In genomic region chr2:240636563-240637115, GRCh38 we compare ENCODE assay signal across 19 cellular contexts. TPM values are rescaled to one million over a fixed set of nuclear protein-coding genes. Genes with fewer than 3 reads are reported as not detected.
A peak's percentile ranks its signal among the peaks of the same experiment; 100 is the strongest.
DNase-seq lines count a peak whose midpoint lies in the region; ATAC-seq, FAIRE-seq and TF ChIP-seq lines count a peak whose summit lies in the region.
"Had no signal": no experiment of that assay in that cellular context is flagged by ENCODE, and none has a peak within 500 bp of the region (broad histone marks: within the 10 kb centered on the region; RNA-seq: fewer than 3 reads in every experiment).

No MANE protein-coding gene starts in this region.

- H3K27ac ChIP-seq in SK-N-SH (ENCODE audit: low read depth in 2 of 2, low read length in 1 of 2) = no peak overlapping the region
- H3K27ac ChIP-seq in right lobe of liver = no peak overlapping the region
- no peak overlapping the region for H3K27ac ChIP-seq in HepG2 (ENCODE audit: extremely low read length, insufficient read depth, low read length)
- H3K27ac ChIP-seq in osteoblast (ENCODE audit: low read depth, low read length) = no peak overlapping the region
- no peak overlapping the region for H3K27ac ChIP-seq in tibial artery
- no peak overlapping the region for H3K27ac ChIP-seq in transverse colon
- H3K27ac ChIP-seq: 22Rv1, Peyer's patch had no signal

- H3K9ac ChIP-seq in SK-N-SH (no peak overlapping the region), HepG2 (ENCODE audit: insufficient read depth, low read depth, low read length) (no peak overlapping the region)

- H3K9me3 ChIP-seq in SK-N-SH (no peaks in the 10 kb centered on the region), right lobe of liver (no peaks in the 10 kb centered on the region), HepG2 (ENCODE audit: low read length) (peaks cover 34% of the 10 kb centered on the region), osteoblast (ENCODE audit: low read depth, low read length) (peaks cover 3% of the 10 kb centered on the region), tibial artery (peaks cover 0 to 3% (median 0%) of the 10 kb centered on the region in 3 donors), transverse colon (no peaks in the 10 kb centered on the region)
- H3K9me3 ChIP-seq: BE2C had no signal

- H3K4me3 ChIP-seq in SK-N-SH (ENCODE audit: low read depth in 2 of 2, low read length in 1 of 2) (no peak overlapping the region), right lobe of liver (no peak overlapping the region), HepG2 (replicated peaks in 1 of 3; ENCODE audit: insufficient read depth in 1 of 3, low read depth in 2 of 3, low read length in 3 of 3) (no peak overlapping the region), osteoblast (ENCODE audit: insufficient read depth, low read length) (no peak overlapping the region), tibial artery (no peak overlapping the region), transverse colon (no peak overlapping the region)
- H3K4me3 ChIP-seq: Peyer's patch had no signal

- CTCF ChIA-PET in SK-N-SH (lab: Yijun Ruan, JAX) = interaction anchor here (0.8 kb wide), 1 partner anchor 204 kb away, joined by 3 read pairs; no protein-coding TSS in a partner anchor
- CTCF ChIA-PET in HepG2 (lab: Yijun Ruan, JAX; ENCODE audit: low intra/inter-chr PET ratio, low total read pairs) = no interaction called here

- TF ChIP-seq EP300 in SK-N-SH (IDR thresholded peaks at IDR 0.05; ENCODE audit: borderline replicate concordance in 1 of 2, low read depth in 1 of 2, low read length in 1 of 2) = no peak
- no peak for TF ChIP-seq EP300 in HepG2 (IDR thresholded peaks at IDR 0.05; ENCODE audit: low read depth in 2 of 2, low read length in 2 of 2)
- TF ChIP-seq EP300 in HepG2 (CRISPR knock-in tag; IDR thresholded peaks at IDR 0.05; ENCODE audit: borderline replicate concordance) = no peak
- no peak for TF ChIP-seq EP300 in transverse colon (IDR thresholded peaks at IDR 0.05; ENCODE audit: low read depth)

- H3K27me3 ChIP-seq in SK-N-SH (ENCODE audit: insufficient read depth) (no peaks in the 10 kb centered on the region), right lobe of liver (no peaks in the 10 kb centered on the region), HepG2 (ENCODE audit: control insufficient read depth in 1 of 2, insufficient read depth in 2 of 2, low read length in 2 of 2) (peaks cover 12 to 30% of the 10 kb centered on the region in 2 experiments), osteoblast (ENCODE audit: insufficient read depth, low read length) (peaks cover 11% of the 10 kb centered on the region), tibial artery (peaks cover 0 to 31% of the 10 kb centered on the region in 2 donors), transverse colon (peaks cover 5% of the 10 kb centered on the region)
- H3K27me3 ChIP-seq: Peyer's patch had no signal

- no peak for TF ChIP-seq CTCF in SK-N-SH (IDR thresholded peaks at IDR 0.05)
- no peak for TF ChIP-seq CTCF in right lobe of liver (IDR thresholded peaks at IDR 0.05)
- TF ChIP-seq CTCF in HepG2 (CRISPR knock-in tag; IDR thresholded peaks at IDR 0.05) = no peak
- TF ChIP-seq CTCF in osteoblast (IDR thresholded peaks at IDR 0.05; ENCODE audit: extremely low read depth, low read depth, low read length) = no peak
- TF ChIP-seq CTCF in tibial artery (IDR thresholded peaks at IDR 0.05) = no peak
- no peak for TF ChIP-seq CTCF in transverse colon (IDR thresholded peaks at IDR 0.05)

- H4K20me1 ChIP-seq in SK-N-SH (ENCODE audit: insufficient read depth) (no peaks in the 10 kb centered on the region), HepG2 (ENCODE audit: insufficient read depth, low read length) (no peaks in the 10 kb centered on the region), osteoblast (ENCODE audit: insufficient read depth, low read length) (no peaks in the 10 kb centered on the region)

- 56% methylated on average over 8 of the region's 11 CpGs for WGBS in SK-N-SH (ENCODE audit: low lambda C conversion rate)
- 70% methylated on average over 10 of the region's 11 CpGs for WGBS in right lobe of liver (ENCODE audit: insufficient coverage, low coverage, low lambda C conversion rate, missing lambda C conversion rate)
- whole genome bisulfite sequencing in HepG2 (ENCODE audit: low lambda C conversion rate) = 16% methylated on average over 10 of the region's 11 CpGs
- WGBS in transverse colon (ENCODE audit: low coverage in 1 of 2), 2 donors = 79% methylated on average over 11 of the region's 11 CpGs; no CpG with 5 or more reads in 1 of the 2 donors

- no TSS peak for BruUV-seq in HepG2 (replicated peaks; lab: Mats Ljungman, UMichigan)

- DNase-seq in SK-N-SH = peak; percentile 15
- peak in 2 of 3 donors; percentile 28 to 35 for DNase-seq in right lobe of liver
- no peak for DNase-seq in HepG2 (ENCODE audit: low spot score)
- DNase-seq in osteoblast (ENCODE audit: insufficient read length, low spot score, missing footprints) = peak; percentile 73
- peak; percentile 13 to 39 for DNase-seq in tibial artery
- DNase-seq in transverse colon = no peak
- DNase-seq: BE2C; CD4-positive, alpha-beta T cell; DMS53; HCEC 1CT; NCI-H1105 treated with DMSO at 0.1 percent for 48 hours; NCI-H1694 treated with DMSO at 0.1 percent for 48 hours; NCI-H2107; NCI-H2227 treated with DMSO at 0.1 percent for 48 hours; NCI-H524 had no signal

- no peak for TF ChIP-seq RAD21 in SK-N-SH (IDR thresholded peaks at IDR 0.05; ENCODE audit: low read length)
- no peak for TF ChIP-seq RAD21 in HepG2 (CRISPR knock-in tag; IDR thresholded peaks at IDR 0.05)

- TF ChIP-seq POLR2A in right lobe of liver (IDR thresholded peaks at IDR 0.05) (no peak), HepG2 (IDR thresholded peaks at IDR 0.05; ENCODE audit: insufficient read depth in 1 of 2, low read depth in 2 of 2, low read length in 2 of 2) (no peak), transverse colon (IDR thresholded peaks at IDR 0.05) (no peak)

- H3F3A ChIP-seq in SK-N-SH (replicated peaks; ENCODE audit: insufficient read depth) = no peaks in the 10 kb centered on the region

- H2AFZ ChIP-seq in SK-N-SH (ENCODE audit: low read depth) (no peak overlapping the region), HepG2 (ENCODE audit: low read length) (no peak overlapping the region), osteoblast (ENCODE audit: low read length) (no peak overlapping the region)

- POLR2A ChIA-PET in SK-N-SH (lab: Yijun Ruan, JAX) = no interaction called here
- POLR2A ChIA-PET in HepG2 (lab: Yijun Ruan, JAX) = no interaction called here

- H3K79me2 ChIP-seq in SK-N-SH (ENCODE audit: insufficient read depth) = no peaks in the 10 kb centered on the region
- H3K79me2 ChIP-seq in HepG2 (ENCODE audit: insufficient read depth, low read length) = no peaks in the 10 kb centered on the region
- no peaks in the 10 kb centered on the region for H3K79me2 ChIP-seq in osteoblast (ENCODE audit: insufficient read depth, low read length)

- no peaks in the 10 kb centered on the region for H3K9me2 ChIP-seq in SK-N-SH

- ATAC-seq in SK-N-SH treated with all-trans-retinoic acid at 6 μM for 48 hours (no peak), right lobe of liver (no peak), HepG2 (no peak), HG02678 (IDR thresholded peaks at IDR 0.05; ENCODE audit: unreplicated experiment) (no peak)

- H3K4me1 ChIP-seq in SK-N-SH (ENCODE audit: control insufficient read depth in 1 of 2, insufficient read depth in 2 of 2, low read depth in 1 of 2, low read length in 1 of 2) (no peaks in the 10 kb centered on the region), right lobe of liver (no peaks in the 10 kb centered on the region), HepG2 (ENCODE audit: insufficient read depth, low read length) (no peaks in the 10 kb centered on the region), osteoblast (ENCODE audit: insufficient read depth, low read length) (no peaks in the 10 kb centered on the region), tibial artery (no peaks in the 10 kb centered on the region), transverse colon (no peaks in the 10 kb centered on the region)
- H3K4me1 ChIP-seq: BE2C, Peyer's patch had no signal

- no peaks in the 10 kb centered on the region for H3K36me3 ChIP-seq in SK-N-SH (replicated peaks in 1 of 2; ENCODE audit: control insufficient read depth in 1 of 2, insufficient read depth in 2 of 2, low read length in 1 of 2)
- no peaks in the 10 kb centered on the region for H3K36me3 ChIP-seq in right lobe of liver
- H3K36me3 ChIP-seq in HepG2 (replicated peaks in 1 of 2; ENCODE audit: control insufficient read depth in 1 of 2, insufficient read depth in 2 of 2, low read length in 2 of 2) = no peaks in the 10 kb centered on the region
- no peaks in the 10 kb centered on the region for H3K36me3 ChIP-seq in osteoblast (ENCODE audit: insufficient read depth, low read length)
- H3K36me3 ChIP-seq in tibial artery = no peaks in the 10 kb centered on the region
- H3K36me3 ChIP-seq in transverse colon = no peaks in the 10 kb centered on the region
- H3K36me3 ChIP-seq: BE2C had no signal

- no peak for FAIRE-seq in HepG2 (lab: Jason Lieb, UNC)

- intact Hi-C loops in right lobe of liver (cut with DNase I) = no loop called here
- intact Hi-C loops in HepG2 (cut with micrococcal nuclease; ENCODE audit: unreplicated experiment) = no loop called here
- intact Hi-C loops in tibial artery (cut with DNase I; ENCODE audit: low total_unique reads) = no loop called here
- intact Hi-C loops in transverse colon (cut with DNase I; ENCODE audit: low total_unique reads) = no loop called here

- no peak overlapping the region for H3K4me2 ChIP-seq in SK-N-SH
- no peak overlapping the region for H3K4me2 ChIP-seq in HepG2 (ENCODE audit: low read depth, low read length)
- H3K4me2 ChIP-seq in osteoblast (ENCODE audit: insufficient read depth, low read length) = no peak overlapping the region

- in situ Hi-C loops in HepG2 (cut with HindIII; ENCODE audit: extremely low pct_ligation_motif_present, low pct_unique_long_range_greater_than_20kb) = no loop called here
- in situ Hi-C loops in transverse colon (cut with MboI; ENCODE audit: low pct_ligation_motif_present in 1 of 4, low pct_unique_long_range_greater_than_20kb in 1 of 4, low sequenced_read_pairs in 3 of 4) = no loop called here

RNA-seq across cellular contexts. Expression of gene GPR35, which starts 11.4 kb away (rescaled TPM):
- polyA plus RNA-seq in SK-N-SH (2012; rRNA removed) = 1.2 and 1.3 TPM in 2 replicates
- polyA plus RNA-seq in SK-N-SH (2012; cell fraction: cytosol; rRNA removed) = 0.31 and 0.37 TPM in 2 replicates
- 8.6 and 12.4 TPM in 2 replicates for polyA plus RNA-seq in SK-N-SH (2012; cell fraction: nucleus; rRNA removed)
- total RNA-seq in right lobe of liver = 1 to 10 TPM in 2 of 6 experiments, under 1 TPM in 4; 0.11 to 1.2 (median 0.72) TPM
- total RNA-seq in HepG2 (2016; rRNA removed; fragmentation: Illumina TruSeq; extraction: Trizol) = 21.6 and 27.1 TPM in 2 replicates
- 10.2 and 10.8 TPM in 2 replicates for total RNA-seq in HepG2 (2016; cell fraction: cytosol; rRNA removed; fragmentation: Illumina TruSeq; extraction: Trizol; ENCODE audit: low read depth)
- 21.3 and 26.9 TPM in 2 replicates for total RNA-seq in HepG2 (2016; cell fraction: insoluble cytoplasmic fraction; rRNA removed; fragmentation: Illumina TruSeq; extraction: Trizol)
- 25.5 and 33.7 TPM in 2 replicates for total RNA-seq in HepG2 (2016; cell fraction: membrane; rRNA removed; fragmentation: Illumina TruSeq; extraction: Trizol)
- 19.4 and 20.1 TPM in 2 replicates for total RNA-seq in HepG2 (2016; cell fraction: nucleus; rRNA removed; fragmentation: Illumina TruSeq; extraction: Trizol)
- polyA plus RNA-seq in HepG2 (2011; rRNA removed) = 44.2 and 60.8 TPM in 2 replicates
- 37.9 and 80.2 TPM in 2 replicates for polyA plus RNA-seq in HepG2 (2011; cell fraction: cytosol; rRNA removed)
- polyA plus RNA-seq in HepG2 (2011; cell fraction: nucleus; rRNA removed) = 150 and 165 TPM in 2 replicates
- 34.0 and 39.9 TPM in 2 replicates for polyA plus RNA-seq in HepG2 (2012)
- 6.5 and 7.6 TPM in 2 replicates for polyA plus RNA-seq in HepG2 (2016; cell fraction: cytosol; fragmentation: Illumina TruSeq; extraction: Trizol; ENCODE audit: low read depth)
- polyA plus RNA-seq in HepG2 (2016; cell fraction: insoluble cytoplasmic fraction; fragmentation: Illumina TruSeq; extraction: Trizol; ENCODE audit: low read depth) = 14.4 and 15.8 TPM in 2 replicates
- polyA plus RNA-seq in HepG2 (2016; cell fraction: membrane; fragmentation: Illumina TruSeq; extraction: Trizol; ENCODE audit: low read depth) = 17.8 and 17.9 TPM in 2 replicates
- 29.6 and 37.8 TPM in 2 replicates for polyA plus RNA-seq in HepG2 (2016; cell fraction: nucleus; fragmentation: Illumina TruSeq; extraction: Trizol; ENCODE audit: insufficient read depth, low read depth)
- 0.14 and 219 TPM in 2 replicates for polyA minus RNA-seq in HepG2 (2011; rRNA and poly(A)+ RNA removed; ENCODE audit: low replicate concordance)
- 44.3 and 46.7 TPM in 2 replicates for polyA minus RNA-seq in HepG2 (2011; cell fraction: cytosol; rRNA and poly(A)+ RNA removed)
- polyA minus RNA-seq in HepG2 (2011; cell fraction: nucleus; rRNA and poly(A)+ RNA removed) = 30.9 and 33.3 TPM in 2 replicates
- 1.1 and 1.5 TPM in 2 replicates for total RNA-seq in osteoblast
- 100 to 1,000 TPM in 3 of 4 donors, 10 to 100 TPM in 1; 91.1 to 244 (median 136) TPM for total RNA-seq in transverse colon

RNA-seq across cellular contexts. Expression of gene AQP12B, which starts 46.0 kb away (rescaled TPM):
- polyA plus RNA-seq in SK-N-SH (2012; rRNA removed) (not detected in 2 replicates), HepG2 (2011; rRNA removed) (not detected in 2 replicates)
- not detected in 2 replicates for polyA plus RNA-seq in SK-N-SH (2012; cell fraction: cytosol; rRNA removed)
- polyA plus RNA-seq in SK-N-SH (2012; cell fraction: nucleus; rRNA removed) = 0.02 TPM in 1 of 2 replicates, not detected in the other
- total RNA-seq in right lobe of liver (not detected), HepG2 (2016; rRNA removed; fragmentation: Illumina TruSeq; extraction: Trizol) (not detected in 2 replicates), osteoblast (not detected in 2 replicates), transverse colon (1 to 10 TPM in 1 of 4 donors, under 1 TPM in 1, not detected in 2; 0.55 to 1.5 TPM)
- not detected in 2 replicates for total RNA-seq in HepG2 (2016; cell fraction: cytosol; rRNA removed; fragmentation: Illumina TruSeq; extraction: Trizol; ENCODE audit: low read depth)
- not detected in 2 replicates for total RNA-seq in HepG2 (2016; cell fraction: insoluble cytoplasmic fraction; rRNA removed; fragmentation: Illumina TruSeq; extraction: Trizol)
- total RNA-seq in HepG2 (2016; cell fraction: membrane; rRNA removed; fragmentation: Illumina TruSeq; extraction: Trizol) = not detected in 2 replicates
- total RNA-seq in HepG2 (2016; cell fraction: nucleus; rRNA removed; fragmentation: Illumina TruSeq; extraction: Trizol) = 0.13 TPM in 1 of 2 replicates, not detected in the other
- not detected in 2 replicates for polyA plus RNA-seq in HepG2 (2011; cell fraction: cytosol; rRNA removed)
- polyA plus RNA-seq in HepG2 (2011; cell fraction: nucleus; rRNA removed) = 0.09 and 0.10 TPM in 2 replicates
- polyA plus RNA-seq in HepG2 (2012) = not detected in 2 replicates
- not detected in 2 replicates for polyA plus RNA-seq in HepG2 (2016; cell fraction: cytosol; fragmentation: Illumina TruSeq; extraction: Trizol; ENCODE audit: low read depth)
- polyA plus RNA-seq in HepG2 (2016; cell fraction: insoluble cytoplasmic fraction; fragmentation: Illumina TruSeq; extraction: Trizol; ENCODE audit: low read depth) = not detected in 2 replicates
- not detected in 2 replicates for polyA plus RNA-seq in HepG2 (2016; cell fraction: membrane; fragmentation: Illumina TruSeq; extraction: Trizol; ENCODE audit: low read depth)
- not detected in 2 replicates for polyA plus RNA-seq in HepG2 (2016; cell fraction: nucleus; fragmentation: Illumina TruSeq; extraction: Trizol; ENCODE audit: insufficient read depth, low read depth)
- 0.10 TPM in 1 of 2 replicates, not detected in the other for polyA minus RNA-seq in HepG2 (2011; rRNA and poly(A)+ RNA removed; ENCODE audit: low replicate concordance)
- polyA minus RNA-seq in HepG2 (2011; cell fraction: cytosol; rRNA and poly(A)+ RNA removed) = not detected in 2 replicates
- polyA minus RNA-seq in HepG2 (2011; cell fraction: nucleus; rRNA and poly(A)+ RNA removed) = not detected in 2 replicates
- total RNA-seq: CD4-positive, alpha-beta T cell had no signal

RNA-seq across cellular contexts. Expression of gene CAPN10, which starts 50.1 kb away (rescaled TPM):
- polyA plus RNA-seq in SK-N-SH (2012; rRNA removed) (24.0 and 28.1 TPM in 2 replicates), HepG2 (2011; rRNA removed) (27.6 and 40.7 TPM in 2 replicates)
- 7.5 and 13.2 TPM in 2 replicates for polyA plus RNA-seq in SK-N-SH (2012; cell fraction: cytosol; rRNA removed)
- polyA plus RNA-seq in SK-N-SH (2012; cell fraction: nucleus; rRNA removed) = 110 and 163 TPM in 2 replicates
- total RNA-seq in right lobe of liver (10 to 100 TPM in 2 of 6 experiments, 1 to 10 TPM in 4; 7.2 to 13.8 (median 9.1) TPM), HepG2 (2016; rRNA removed; fragmentation: Illumina TruSeq; extraction: Trizol) (16.5 and 32.4 TPM in 2 replicates), osteoblast (21.0 and 22.1 TPM in 2 replicates), transverse colon (100 to 1,000 TPM in 1 of 4 donors, 10 to 100 TPM in 3; 41.9 to 118 (median 48.7) TPM)
- total RNA-seq in HepG2 (2016; cell fraction: cytosol; rRNA removed; fragmentation: Illumina TruSeq; extraction: Trizol; ENCODE audit: low read depth) = 18.3 and 20.3 TPM in 2 replicates
- 16.1 and 35.0 TPM in 2 replicates for total RNA-seq in HepG2 (2016; cell fraction: insoluble cytoplasmic fraction; rRNA removed; fragmentation: Illumina TruSeq; extraction: Trizol)
- 28.2 and 28.4 TPM in 2 replicates for total RNA-seq in HepG2 (2016; cell fraction: membrane; rRNA removed; fragmentation: Illumina TruSeq; extraction: Trizol)
- 26.3 and 36.2 TPM in 2 replicates for total RNA-seq in HepG2 (2016; cell fraction: nucleus; rRNA removed; fragmentation: Illumina TruSeq; extraction: Trizol)
- 15.8 and 24.7 TPM in 2 replicates for polyA plus RNA-seq in HepG2 (2011; cell fraction: cytosol; rRNA removed)
- polyA plus RNA-seq in HepG2 (2011; cell fraction: nucleus; rRNA removed) = 157 and 173 TPM in 2 replicates
- 24.4 and 27.6 TPM in 2 replicates for polyA plus RNA-seq in HepG2 (2012)
- polyA plus RNA-seq in HepG2 (2016; cell fraction: cytosol; fragmentation: Illumina TruSeq; extraction: Trizol; ENCODE audit: low read depth) = 9.1 and 9.4 TPM in 2 replicates
- 17.4 and 18.2 TPM in 2 replicates for polyA plus RNA-seq in HepG2 (2016; cell fraction: insoluble cytoplasmic fraction; fragmentation: Illumina TruSeq; extraction: Trizol; ENCODE audit: low read depth)
- polyA plus RNA-seq in HepG2 (2016; cell fraction: membrane; fragmentation: Illumina TruSeq; extraction: Trizol; ENCODE audit: low read depth) = 15.5 and 17.2 TPM in 2 replicates
- 59.4 and 61.4 TPM in 2 replicates for polyA plus RNA-seq in HepG2 (2016; cell fraction: nucleus; fragmentation: Illumina TruSeq; extraction: Trizol; ENCODE audit: insufficient read depth, low read depth)
- 11.2 and 33.8 TPM in 2 replicates for polyA minus RNA-seq in HepG2 (2011; rRNA and poly(A)+ RNA removed; ENCODE audit: low replicate concordance)
- 10.8 TPM in 2 replicates for polyA minus RNA-seq in HepG2 (2011; cell fraction: cytosol; rRNA and poly(A)+ RNA removed)
- polyA minus RNA-seq in HepG2 (2011; cell fraction: nucleus; rRNA and poly(A)+ RNA removed) = 50.0 and 57.6 TPM in 2 replicates

RNA-seq across cellular contexts. Expression of gene AQP12A, which starts 55.0 kb away (rescaled TPM):
- polyA plus RNA-seq in SK-N-SH (2012; rRNA removed) (not detected in 2 replicates), HepG2 (2011; rRNA removed) (0.20 TPM in 1 of 2 replicates, not detected in the other)
- polyA plus RNA-seq in SK-N-SH (2012; cell fraction: cytosol; rRNA removed) = not detected in 2 replicates
- not detected in 2 replicates for polyA plus RNA-seq in SK-N-SH (2012; cell fraction: nucleus; rRNA removed)
- total RNA-seq in right lobe of liver (not detected), HepG2 (2016; rRNA removed; fragmentation: Illumina TruSeq; extraction: Trizol) (not detected in 2 replicates), osteoblast (not detected in 2 replicates), transverse colon (not detected)
- not detected in 2 replicates for total RNA-seq in HepG2 (2016; cell fraction: cytosol; rRNA removed; fragmentation: Illumina TruSeq; extraction: Trizol; ENCODE audit: low read depth)
- not detected in 2 replicates for total RNA-seq in HepG2 (2016; cell fraction: insoluble cytoplasmic fraction; rRNA removed; fragmentation: Illumina TruSeq; extraction: Trizol)
- total RNA-seq in HepG2 (2016; cell fraction: membrane; rRNA removed; fragmentation: Illumina TruSeq; extraction: Trizol) = not detected in 2 replicates
- not detected in 2 replicates for total RNA-seq in HepG2 (2016; cell fraction: nucleus; rRNA removed; fragmentation: Illumina TruSeq; extraction: Trizol)
- not detected in 2 replicates for polyA plus RNA-seq in HepG2 (2011; cell fraction: cytosol; rRNA removed)
- polyA plus RNA-seq in HepG2 (2011; cell fraction: nucleus; rRNA removed) = not detected in 2 replicates
- polyA plus RNA-seq in HepG2 (2012) = not detected in 2 replicates
- not detected in 2 replicates for polyA plus RNA-seq in HepG2 (2016; cell fraction: cytosol; fragmentation: Illumina TruSeq; extraction: Trizol; ENCODE audit: low read depth)
- not detected in 2 replicates for polyA plus RNA-seq in HepG2 (2016; cell fraction: insoluble cytoplasmic fraction; fragmentation: Illumina TruSeq; extraction: Trizol; ENCODE audit: low read depth)
- not detected in 2 replicates for polyA plus RNA-seq in HepG2 (2016; cell fraction: membrane; fragmentation: Illumina TruSeq; extraction: Trizol; ENCODE audit: low read depth)
- polyA plus RNA-seq in HepG2 (2016; cell fraction: nucleus; fragmentation: Illumina TruSeq; extraction: Trizol; ENCODE audit: insufficient read depth, low read depth) = not detected in 2 replicates
- polyA minus RNA-seq in HepG2 (2011; rRNA and poly(A)+ RNA removed; ENCODE audit: low replicate concordance) = 0.30 TPM in 1 of 2 replicates, not detected in the other
- not detected in 2 replicates for polyA minus RNA-seq in HepG2 (2011; cell fraction: cytosol; rRNA and poly(A)+ RNA removed)
- not detected in 2 replicates for polyA minus RNA-seq in HepG2 (2011; cell fraction: nucleus; rRNA and poly(A)+ RNA removed)
- total RNA-seq: CD4-positive, alpha-beta T cell had no signal

Comparison
In these comparisons a context has a peak if more than half of its experiments do, and no peak if none do; other contexts are left out.
1. DNase-seq: peak in SK-N-SH (single experiment), right lobe of liver (2 of 3), osteoblast (single experiment) and tibial artery (2 of 2); none in HepG2 (single experiment) and transverse colon (single experiment).